Comparison of ENCODE assay signal across 1 cellular context in the genomic region with DNA sequence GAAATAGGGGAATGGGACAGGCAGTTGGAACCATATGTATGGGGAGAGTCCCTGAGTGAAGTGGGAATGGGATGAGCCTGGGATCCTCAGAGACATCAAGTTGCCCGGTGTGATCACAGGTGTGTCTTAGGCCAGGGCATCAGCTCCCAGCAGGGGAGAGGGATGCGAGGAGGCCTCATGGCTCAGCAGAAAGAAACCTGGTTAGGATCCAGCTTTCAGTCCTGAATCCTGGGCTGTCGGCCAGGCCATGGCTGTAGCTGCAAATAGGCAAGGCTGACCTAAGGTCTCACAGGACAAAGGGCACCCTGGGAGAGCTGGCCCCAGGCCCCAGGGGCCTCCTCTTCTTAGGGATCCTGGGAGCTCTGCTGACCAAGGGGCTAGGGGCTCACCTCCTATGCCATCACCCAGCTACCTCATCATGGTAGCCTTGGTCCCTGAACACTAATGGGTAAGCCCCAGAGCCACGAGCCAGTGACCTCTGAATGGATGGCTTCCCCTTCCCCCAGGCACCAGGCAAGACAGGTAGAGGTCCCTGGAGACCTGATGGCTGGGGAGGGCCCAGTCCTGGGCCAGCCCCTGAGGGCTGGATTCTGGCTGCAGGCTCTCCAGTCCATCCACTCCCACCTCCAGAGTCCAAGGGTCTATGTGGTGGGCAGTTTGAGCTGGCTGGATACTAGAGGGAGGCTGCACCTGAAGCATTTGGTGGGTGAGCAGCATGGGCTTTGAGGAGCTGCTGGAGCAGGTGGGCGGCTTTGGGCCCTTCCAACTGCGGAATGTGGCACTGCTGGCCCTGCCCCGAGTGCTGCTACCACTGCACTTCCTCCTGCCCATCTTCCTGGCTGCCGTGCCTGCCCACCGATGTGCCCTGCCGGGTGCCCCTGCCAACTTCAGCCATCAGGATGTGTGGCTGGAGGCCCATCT.
TF ChIP-seq lines count a peak whose summit lies in the region.

A gene with protein sequence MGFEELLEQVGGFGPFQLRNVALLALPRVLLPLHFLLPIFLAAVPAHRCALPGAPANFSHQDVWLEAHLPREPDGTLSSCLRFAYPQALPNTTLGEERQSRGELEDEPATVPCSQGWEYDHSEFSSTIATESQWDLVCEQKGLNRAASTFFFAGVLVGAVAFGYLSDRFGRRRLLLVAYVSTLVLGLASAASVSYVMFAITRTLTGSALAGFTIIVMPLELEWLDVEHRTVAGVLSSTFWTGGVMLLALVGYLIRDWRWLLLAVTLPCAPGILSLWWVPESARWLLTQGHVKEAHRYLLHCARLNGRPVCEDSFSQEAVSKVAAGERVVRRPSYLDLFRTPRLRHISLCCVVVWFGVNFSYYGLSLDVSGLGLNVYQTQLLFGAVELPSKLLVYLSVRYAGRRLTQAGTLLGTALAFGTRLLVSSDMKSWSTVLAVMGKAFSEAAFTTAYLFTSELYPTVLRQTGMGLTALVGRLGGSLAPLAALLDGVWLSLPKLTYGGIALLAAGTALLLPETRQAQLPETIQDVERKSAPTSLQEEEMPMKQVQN (plus strand): TSS at position 617 of the 921 bp plus-strand sequence. CDS start 99 bp downstream, at position 716.

TF ChIP-seq in HepG2, 621 proteins besides CTCF, POLR2A, EP300 and RAD21 (continued from another document and continues in another):
- TF ChIP-seq, protein P1, sequence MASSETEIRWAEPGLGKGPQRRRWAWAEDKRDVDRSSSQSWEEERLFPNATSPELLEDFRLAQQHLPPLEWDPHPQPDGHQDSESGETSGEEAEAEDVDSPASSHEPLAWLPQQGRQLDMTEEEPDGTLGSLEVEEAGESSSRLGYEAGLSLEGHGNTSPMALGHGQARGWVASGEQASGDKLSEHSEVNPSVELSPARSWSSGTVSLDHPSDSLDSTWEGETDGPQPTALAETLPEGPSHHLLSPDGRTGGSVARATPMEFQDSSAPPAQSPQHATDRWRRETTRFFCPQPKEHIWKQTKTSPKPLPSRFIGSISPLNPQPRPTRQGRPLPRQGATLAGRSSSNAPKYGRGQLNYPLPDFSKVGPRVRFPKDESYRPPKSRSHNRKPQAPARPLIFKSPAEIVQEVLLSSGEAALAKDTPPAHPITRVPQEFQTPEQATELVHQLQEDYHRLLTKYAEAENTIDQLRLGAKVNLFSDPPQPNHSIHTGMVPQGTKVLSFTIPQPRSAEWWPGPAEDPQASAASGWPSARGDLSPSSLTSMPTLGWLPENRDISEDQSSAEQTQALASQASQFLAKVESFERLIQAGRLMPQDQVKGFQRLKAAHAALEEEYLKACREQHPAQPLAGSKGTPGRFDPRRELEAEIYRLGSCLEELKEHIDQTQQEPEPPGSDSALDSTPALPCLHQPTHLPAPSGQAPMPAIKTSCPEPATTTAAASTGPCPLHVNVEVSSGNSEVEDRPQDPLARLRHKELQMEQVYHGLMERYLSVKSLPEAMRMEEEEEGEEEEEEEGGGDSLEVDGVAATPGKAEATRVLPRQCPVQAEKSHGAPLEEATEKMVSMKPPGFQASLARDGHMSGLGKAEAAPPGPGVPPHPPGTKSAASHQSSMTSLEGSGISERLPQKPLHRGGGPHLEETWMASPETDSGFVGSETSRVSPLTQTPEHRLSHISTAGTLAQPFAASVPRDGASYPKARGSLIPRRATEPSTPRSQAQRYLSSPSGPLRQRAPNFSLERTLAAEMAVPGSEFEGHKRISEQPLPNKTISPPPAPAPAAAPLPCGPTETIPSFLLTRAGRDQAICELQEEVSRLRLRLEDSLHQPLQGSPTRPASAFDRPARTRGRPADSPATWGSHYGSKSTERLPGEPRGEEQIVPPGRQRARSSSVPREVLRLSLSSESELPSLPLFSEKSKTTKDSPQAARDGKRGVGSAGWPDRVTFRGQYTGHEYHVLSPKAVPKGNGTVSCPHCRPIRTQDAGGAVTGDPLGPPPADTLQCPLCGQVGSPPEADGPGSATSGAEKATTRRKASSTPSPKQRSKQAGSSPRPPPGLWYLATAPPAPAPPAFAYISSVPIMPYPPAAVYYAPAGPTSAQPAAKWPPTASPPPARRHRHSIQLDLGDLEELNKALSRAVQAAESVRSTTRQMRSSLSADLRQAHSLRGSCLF (CRISPR knock-in tag; IDR thresholded peaks at IDR 0.05; ENCODE audit: borderline replicate concordance) = no peak
- TF ChIP-seq, protein P2, sequence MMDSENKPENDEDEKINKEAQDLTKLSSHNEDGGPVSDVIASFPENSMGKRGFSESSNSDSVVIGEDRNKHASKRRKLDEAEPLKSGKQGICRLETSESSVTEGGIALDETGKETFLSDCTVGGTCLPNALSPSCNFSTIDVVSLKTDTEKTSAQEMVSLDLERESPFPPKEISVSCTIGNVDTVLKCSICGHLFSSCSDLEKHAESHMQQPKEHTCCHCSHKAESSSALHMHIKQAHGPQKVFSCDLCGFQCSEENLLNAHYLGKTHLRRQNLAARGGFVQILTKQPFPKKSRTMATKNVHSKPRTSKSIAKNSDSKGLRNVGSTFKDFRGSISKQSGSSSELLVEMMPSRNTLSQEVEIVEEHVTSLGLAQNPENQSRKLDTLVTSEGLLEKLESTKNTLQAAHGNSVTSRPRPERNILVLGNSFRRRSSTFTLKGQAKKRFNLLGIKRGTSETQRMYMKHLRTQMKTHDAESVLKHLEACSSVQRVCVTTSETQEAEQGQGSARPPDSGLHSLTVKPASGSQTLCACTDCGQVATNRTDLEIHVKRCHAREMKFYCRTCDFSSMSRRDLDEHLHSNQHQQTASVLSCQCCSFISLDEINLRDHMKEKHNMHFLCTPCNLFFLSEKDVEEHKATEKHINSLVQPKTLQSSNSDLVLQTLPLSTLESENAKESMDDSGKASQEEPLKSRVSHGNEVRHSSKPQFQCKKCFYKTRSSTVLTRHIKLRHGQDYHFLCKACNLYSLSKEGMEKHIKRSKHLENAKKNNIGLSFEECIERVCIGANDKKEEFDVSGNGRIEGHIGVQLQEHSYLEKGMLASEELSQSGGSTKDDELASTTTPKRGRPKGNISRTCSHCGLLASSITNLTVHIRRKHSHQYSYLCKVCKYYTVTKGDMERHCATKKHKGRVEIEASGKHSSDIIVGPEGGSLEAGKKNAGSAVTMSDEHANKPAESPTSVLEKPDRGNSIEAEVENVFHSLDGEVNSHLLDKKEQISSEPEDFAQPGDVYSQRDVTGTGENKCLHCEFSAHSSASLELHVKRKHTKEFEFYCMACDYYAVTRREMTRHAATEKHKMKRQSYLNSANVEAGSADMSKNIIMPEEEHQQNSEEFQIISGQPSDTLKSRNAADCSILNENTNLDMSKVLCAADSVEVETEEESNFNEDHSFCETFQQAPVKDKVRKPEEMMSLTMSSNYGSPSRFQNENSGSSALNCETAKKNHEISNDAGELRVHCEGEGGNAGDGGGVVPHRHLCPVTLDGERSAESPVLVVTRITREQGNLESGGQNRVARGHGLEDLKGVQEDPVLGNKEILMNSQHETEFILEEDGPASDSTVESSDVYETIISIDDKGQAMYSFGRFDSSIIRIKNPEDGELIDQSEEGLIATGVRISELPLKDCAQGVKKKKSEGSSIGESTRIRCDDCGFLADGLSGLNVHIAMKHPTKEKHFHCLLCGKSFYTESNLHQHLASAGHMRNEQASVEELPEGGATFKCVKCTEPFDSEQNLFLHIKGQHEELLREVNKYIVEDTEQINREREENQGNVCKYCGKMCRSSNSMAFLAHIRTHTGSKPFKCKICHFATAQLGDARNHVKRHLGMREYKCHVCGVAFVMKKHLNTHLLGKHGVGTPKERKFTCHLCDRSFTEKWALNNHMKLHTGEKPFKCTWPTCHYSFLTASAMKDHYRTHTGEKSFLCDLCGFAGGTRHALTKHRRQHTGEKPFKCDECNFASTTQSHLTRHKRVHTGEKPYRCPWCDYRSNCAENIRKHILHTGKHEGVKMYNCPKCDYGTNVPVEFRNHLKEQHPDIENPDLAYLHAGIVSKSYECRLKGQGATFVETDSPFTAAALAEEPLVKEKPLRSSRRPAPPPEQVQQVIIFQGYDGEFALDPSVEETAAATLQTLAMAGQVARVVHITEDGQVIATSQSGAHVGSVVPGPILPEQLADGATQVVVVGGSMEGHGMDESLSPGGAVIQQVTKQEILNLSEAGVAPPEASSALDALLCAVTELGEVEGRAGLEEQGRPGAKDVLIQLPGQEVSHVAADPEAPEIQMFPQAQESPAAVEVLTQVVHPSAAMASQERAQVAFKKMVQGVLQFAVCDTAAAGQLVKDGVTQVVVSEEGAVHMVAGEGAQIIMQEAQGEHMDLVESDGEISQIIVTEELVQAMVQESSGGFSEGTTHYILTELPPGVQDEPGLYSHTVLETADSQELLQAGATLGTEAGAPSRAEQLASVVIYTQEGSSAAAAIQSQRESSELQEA (CRISPR knock-in tag; IDR thresholded peaks at IDR 0.05; ENCODE audit: not compliant biosample characterization) = no peak
- TF ChIP-seq IRX3 (CRISPR knock-in tag; IDR thresholded peaks at IDR 0.05; ENCODE audit: borderline replicate concordance, low read depth) (no peak), ARID2 (CRISPR knock-in tag; IDR thresholded peaks at IDR 0.05; ENCODE audit: borderline replicate concordance) (no peak), EHMT2 (IDR thresholded peaks at IDR 0.05; ENCODE audit: borderline replicate concordance, low read depth, low read length) (peak; percentile 38; the same call in 1 of the 2 replicates), DNMT3B (CRISPR knock-in tag; conservative IDR thresholded peaks at IDR 0.05) (no peak), HMGA1 (CRISPR knock-in tag; conservative IDR thresholded peaks at IDR 0.05) (no peak), ATF7 (IDR thresholded peaks at IDR 0.05) (no peak), ATF7 (CRISPR knock-in tag; IDR thresholded peaks at IDR 0.05) (peak; percentile 76; the same call in 1 of the 2 replicates), MEIS2 (CRISPR knock-in tag; IDR thresholded peaks at IDR 0.05) (peak; percentile 85; the same call in 1 of the 2 replicates), ZNF431 (CRISPR knock-in tag; IDR thresholded peaks at IDR 0.05; ENCODE audit: borderline replicate concordance, low read depth) (no peak), JARID2 (CRISPR knock-in tag; IDR thresholded peaks at IDR 0.05; ENCODE audit: insufficient replicate concordance) (no peak), GTF3A (CRISPR knock-in tag; conservative IDR thresholded peaks at IDR 0.05) (0 out of 2 replicates have a peak, but pooled peaks have one; percentile 55)
- TF ChIP-seq, protein P3, sequence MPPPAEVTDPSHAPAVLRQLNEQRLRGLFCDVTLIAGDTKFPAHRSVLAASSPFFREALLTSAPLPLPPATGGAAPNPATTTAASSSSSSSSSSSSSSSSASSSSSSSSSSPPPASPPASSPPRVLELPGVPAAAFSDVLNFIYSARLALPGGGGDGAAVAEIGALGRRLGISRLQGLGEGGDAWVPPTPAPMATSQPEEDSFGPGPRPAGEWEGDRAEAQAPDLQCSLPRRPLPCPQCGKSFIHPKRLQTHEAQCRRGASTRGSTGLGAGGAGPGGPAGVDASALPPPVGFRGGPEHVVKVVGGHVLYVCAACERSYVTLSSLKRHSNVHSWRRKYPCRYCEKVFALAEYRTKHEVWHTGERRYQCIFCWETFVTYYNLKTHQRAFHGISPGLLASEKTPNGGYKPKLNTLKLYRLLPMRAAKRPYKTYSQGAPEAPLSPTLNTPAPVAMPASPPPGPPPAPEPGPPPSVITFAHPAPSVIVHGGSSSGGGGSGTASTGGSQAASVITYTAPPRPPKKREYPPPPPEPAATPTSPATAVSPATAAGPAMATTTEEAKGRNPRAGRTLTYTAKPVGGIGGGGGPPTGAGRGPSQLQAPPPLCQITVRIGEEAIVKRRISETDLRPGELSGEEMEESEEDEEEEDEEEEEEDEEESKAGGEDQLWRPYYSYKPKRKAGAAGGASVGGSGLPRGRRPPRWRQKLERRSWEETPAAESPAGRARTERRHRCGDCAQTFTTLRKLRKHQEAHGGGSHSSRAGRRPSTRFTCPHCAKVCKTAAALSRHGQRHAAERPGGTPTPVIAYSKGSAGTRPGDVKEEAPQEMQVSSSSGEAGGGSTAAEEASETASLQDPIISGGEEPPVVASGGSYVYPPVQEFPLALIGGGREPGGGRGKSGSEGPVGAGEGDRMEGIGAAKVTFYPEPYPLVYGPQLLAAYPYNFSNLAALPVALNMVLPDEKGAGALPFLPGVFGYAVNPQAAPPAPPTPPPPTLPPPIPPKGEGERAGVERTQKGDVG (CRISPR knock-in tag; IDR thresholded peaks at IDR 0.05; ENCODE audit: borderline replicate concordance) = peak; percentile 69; the same call in 1 of the 2 replicates
- TF ChIP-seq, protein P4, sequence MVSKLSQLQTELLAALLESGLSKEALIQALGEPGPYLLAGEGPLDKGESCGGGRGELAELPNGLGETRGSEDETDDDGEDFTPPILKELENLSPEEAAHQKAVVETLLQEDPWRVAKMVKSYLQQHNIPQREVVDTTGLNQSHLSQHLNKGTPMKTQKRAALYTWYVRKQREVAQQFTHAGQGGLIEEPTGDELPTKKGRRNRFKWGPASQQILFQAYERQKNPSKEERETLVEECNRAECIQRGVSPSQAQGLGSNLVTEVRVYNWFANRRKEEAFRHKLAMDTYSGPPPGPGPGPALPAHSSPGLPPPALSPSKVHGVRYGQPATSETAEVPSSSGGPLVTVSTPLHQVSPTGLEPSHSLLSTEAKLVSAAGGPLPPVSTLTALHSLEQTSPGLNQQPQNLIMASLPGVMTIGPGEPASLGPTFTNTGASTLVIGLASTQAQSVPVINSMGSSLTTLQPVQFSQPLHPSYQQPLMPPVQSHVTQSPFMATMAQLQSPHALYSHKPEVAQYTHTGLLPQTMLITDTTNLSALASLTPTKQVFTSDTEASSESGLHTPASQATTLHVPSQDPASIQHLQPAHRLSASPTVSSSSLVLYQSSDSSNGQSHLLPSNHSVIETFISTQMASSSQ (IDR thresholded peaks at IDR 0.05; ENCODE audit: low read depth) = no peak
- TF ChIP-seq, protein P4 (CRISPR knock-in tag; IDR thresholded peaks at IDR 0.05; ENCODE audit: borderline replicate concordance) = no peak
- TF ChIP-seq, protein P5, sequence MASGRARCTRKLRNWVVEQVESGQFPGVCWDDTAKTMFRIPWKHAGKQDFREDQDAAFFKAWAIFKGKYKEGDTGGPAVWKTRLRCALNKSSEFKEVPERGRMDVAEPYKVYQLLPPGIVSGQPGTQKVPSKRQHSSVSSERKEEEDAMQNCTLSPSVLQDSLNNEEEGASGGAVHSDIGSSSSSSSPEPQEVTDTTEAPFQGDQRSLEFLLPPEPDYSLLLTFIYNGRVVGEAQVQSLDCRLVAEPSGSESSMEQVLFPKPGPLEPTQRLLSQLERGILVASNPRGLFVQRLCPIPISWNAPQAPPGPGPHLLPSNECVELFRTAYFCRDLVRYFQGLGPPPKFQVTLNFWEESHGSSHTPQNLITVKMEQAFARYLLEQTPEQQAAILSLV (CRISPR knock-in tag; IDR thresholded peaks at IDR 0.05; ENCODE audit: borderline replicate concordance) = no peak; the same call in 1 of the 2 replicates
- TF ChIP-seq, protein P6, sequence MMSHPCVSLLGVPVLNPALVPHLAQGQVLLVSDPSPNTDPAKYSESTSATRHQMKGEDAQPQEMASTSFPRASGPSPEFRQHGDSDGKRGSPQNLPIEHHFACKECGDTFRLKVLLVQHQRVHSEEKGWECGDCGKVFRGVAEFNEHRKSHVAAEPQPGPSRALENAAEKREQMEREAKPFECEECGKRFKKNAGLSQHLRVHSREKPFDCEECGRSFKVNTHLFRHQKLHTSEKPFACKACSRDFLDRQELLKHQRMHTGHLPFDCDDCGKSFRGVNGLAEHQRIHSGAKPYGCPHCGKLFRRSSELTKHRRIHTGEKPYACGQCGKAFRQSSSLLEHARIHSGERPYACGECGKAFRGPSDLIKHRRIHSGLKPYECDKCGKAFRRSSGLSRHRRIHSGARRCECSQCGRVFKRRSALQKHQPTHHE (CRISPR knock-in tag; IDR thresholded peaks at IDR 0.05; ENCODE audit: borderline replicate concordance) = no peak
